Comparison of ENCODE assay signal across 8 cellular contexts in genomic region chr3:194671900-194672808, GRCh38. TPM values are rescaled to one million over a fixed set of nuclear protein-coding genes. Genes with fewer than 3 reads are reported as not detected.
A peak's percentile ranks its signal among the peaks of the same experiment; 100 is the strongest.
DNase-seq lines count a peak whose midpoint lies in the region; ATAC-seq and TF ChIP-seq lines count a peak whose summit lies in the region.

LSG1 (minus strand) TSS chr3:194672191; CDS start chr3:194672162, 29 bp downstream.

- ATAC-seq in HG02588 (IDR thresholded peaks at IDR 0.05; ENCODE audit: unreplicated experiment), result peak; percentile 83
- peak; percentile 75 to 82 for ATAC-seq in activated naive CD4-positive, alpha-beta T cell treated with anti-CD3 and anti-CD28 coated beads, Interleukin-2, amount 50 U/mL, for 72 hours

- H3K36me3 ChIP-seq in GM06990 (ENCODE audit: control insufficient read depth, insufficient read depth, low read length), result peaks cover 3% of the 10 kb centered on the region

- DNase-seq in GM06990 (ENCODE audit: extremely low read depth, insufficient read length) (peak; percentile 86), NCI-H1092 treated with DMSO at 0.1 percent for 48 hours (lab: John Stamatoyannopoulos, UW) (peak; percentile 98), SKM-1 (lab: John Stamatoyannopoulos, UW; ENCODE audit: unreplicated experiment) (peak; percentile 92), glomerular endothelial cell (ENCODE audit: extremely low read depth, low read depth, low spot score) (no peak), occipital lobe (lab: John Stamatoyannopoulos, UW) (peak; percentile 83)
- peak; percentile 85 to 88 for DNase-seq in activated naive CD4-positive, alpha-beta T cell treated with anti-CD3 and anti-CD28 coated beads, Interleukin-2, amount 50 U/mL, for 72 hours (ENCODE audit: low spot score in 2 of 2)

- no peaks in the 10 kb centered on the region for H3K9me3 Mint-ChIP-seq in activated naive CD4-positive, alpha-beta T cell treated with anti-CD3 and anti-CD28 coated beads, Interleukin-2, amount 50 U/mL, for 72 hours

- no peak within 1 kb of the TSS for H3K27ac ChIP-seq in temporal lobe (ENCODE audit: low read depth, low read length)

- H3K27me3 ChIP-seq in GM06990 (replicated peaks; ENCODE audit: control insufficient read depth, insufficient read depth, low read length), result no peaks in the 10 kb centered on the region

- peaks cover 6 to 7% of the 10 kb centered on the region in 2 donors for H3K36me3 Mint-ChIP-seq in activated naive CD4-positive, alpha-beta T cell treated with anti-CD3 and anti-CD28 coated beads, Interleukin-2, amount 50 U/mL, for 72 hours

- peak within 1 kb of the TSS; percentile 99 for H3K4me3 ChIP-seq in GM06990 (replicated peaks; ENCODE audit: low read depth, low read length)

- H3K27ac Mint-ChIP-seq in activated naive CD4-positive, alpha-beta T cell treated with anti-CD3 and anti-CD28 coated beads, Interleukin-2, amount 50 U/mL, for 72 hours, result peak within 1 kb of the TSS; percentile 95 to 99

- no peak for TF ChIP-seq CTCF in GM06990 (IDR thresholded peaks at IDR 0.05; ENCODE audit: insufficient read depth, low read length, poor library complexity, severe bottlenecking)

RNA-seq across cellular contexts. Expression of gene LSG1, which starts in this region (rescaled TPM):
- total RNA-seq in activated naive CD4-positive, alpha-beta T cell treated with anti-CD3 and anti-CD28 coated beads, Interleukin-2, amount 50 U/mL, for 72 hours, result 10 to 100 TPM; 40.0 to 42.9 TPM
- 25.8 and 28.2 TPM in 2 replicates for total RNA-seq in glomerular endothelial cell
- 42.4 TPM for total RNA-seq in occipital lobe
- total RNA-seq in temporal lobe, result 26.1 TPM
